Comparison of ENCODE assay signal across 11 cellular contexts in the genomic region with DNA sequence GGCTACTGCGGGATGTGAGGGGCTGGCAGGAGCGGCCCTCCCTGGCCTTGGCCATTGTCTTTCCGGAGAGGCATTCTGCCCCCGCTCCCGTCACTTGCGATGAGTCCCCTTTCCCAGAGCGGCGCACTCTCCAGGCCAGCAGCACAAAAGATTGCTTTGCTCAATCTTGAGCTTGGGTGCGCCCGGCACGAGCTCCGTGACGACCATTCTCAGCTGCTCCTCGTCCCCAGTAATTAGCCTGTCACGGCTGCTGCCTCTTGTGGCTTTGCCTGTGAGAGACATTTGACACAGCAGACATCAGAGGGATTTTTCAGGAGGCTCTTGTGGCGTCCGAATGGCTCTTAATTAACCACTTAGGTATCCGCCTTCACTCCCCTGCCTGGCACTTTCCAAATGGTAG.
DNase-seq lines count a peak whose midpoint lies in the region; TF ChIP-seq lines count a peak whose summit lies in the region.
"Had no signal": no experiment of that assay in that cellular context is flagged by ENCODE, and none has a peak within 500 bp of the region (broad histone marks: within the 10 kb centered on the region; RNA-seq: fewer than 3 reads in every experiment).

No MANE protein-coding gene starts in this region.

- no peaks in the 10 kb centered on the region for H3K9me3 ChIP-seq in H9 (ENCODE audit: control insufficient read depth, low read depth, low read length)
- H3K9me3 ChIP-seq in neuron (ENCODE audit: low read length) = no peaks in the 10 kb centered on the region

- no peak overlapping the region for H2BK12ac ChIP-seq in H9 (ENCODE audit: insufficient read length, low read depth, low read length)

- peak overlapping the region; percentile 47; the same call in 1 of the 2 replicates for H3K14ac ChIP-seq in H9 (ENCODE audit: insufficient read depth, low read length)

- H3K36me3 Mint-ChIP-seq in H9 (ENCODE audit: insufficient read depth in 1 of 3, low read depth in 3 of 3) = peaks cover 0 to under 1% (median under 1%) of the 10 kb centered on the region in 3 experiments; a peak in 2 of 7 replicates

- H3K27me3 ChIP-seq in H9 (ENCODE audit: insufficient read depth, low read length) (no peaks in the 10 kb centered on the region; the same call in 1 of the 2 replicates), neuron (ENCODE audit: insufficient read depth, low read length) (no peaks in the 10 kb centered on the region)

- H3K4me1 Mint-ChIP-seq in H9 = peaks cover 54 to 57% of the 10 kb centered on the region in 2 experiments

- H2AFZ ChIP-seq in H9 (ENCODE audit: low read length) (no peak overlapping the region), neuron (ENCODE audit: low read depth, low read length) (peak overlapping the region; percentile 65)
- H2AFZ ChIP-seq: parathyroid adenoma had no signal

- H2AK5ac ChIP-seq in H9 (ENCODE audit: insufficient read length, low read length) = no peak overlapping the region

- WGBS in H9 (ENCODE audit: extremely low coverage, insufficient read length, low lambda C conversion rate) = no CpG with 5 or more reads among the region's 18 CpGs

- DNase-seq in H9 (peak; percentile 61), NCI-H345 (lab: John Stamatoyannopoulos, UW) (peak; percentile 51), globus pallidus (ENCODE audit: low spot score) (peak; percentile 65), NOMO-1 treated with dmso at 0.1 percent for 144 hours (lab: John Stamatoyannopoulos, UW; ENCODE audit: unreplicated experiment) (no peak), NCI-H446 treated with DMSO at 0.1 percent for 48 hours (lab: John Stamatoyannopoulos, UW) (no peak), GDM1 (lab: John Stamatoyannopoulos, UW) (no peak)
- DNase-seq in activated CD4-positive, alpha-beta T cell treated with anti-CD3 and anti-CD28 coated beads for 1 hour = no peak
- DNase-seq: NCI-H446 had no signal

- no peak overlapping the region for H2BK5ac ChIP-seq in H9 (ENCODE audit: insufficient read length, low read length)

- peak overlapping the region; percentile 68 to 82 for H3K4me3 Mint-ChIP-seq in H9

- H4K91ac ChIP-seq in H9 (ENCODE audit: insufficient read length, low read depth, low read length) = no peak overlapping the region

- H3K4ac ChIP-seq in H9 (ENCODE audit: low read depth, low read length) = no peak overlapping the region

- peak overlapping the region; percentile 50 for H3K18ac ChIP-seq in H9 (ENCODE audit: insufficient read length, low read depth, low read length)

- H3K9ac ChIP-seq in H9 (ENCODE audit: extremely low read depth, insufficient read length, low read length) = no peak overlapping the region
- H3K9ac ChIP-seq: parathyroid adenoma had no signal

- H3K27me3 Mint-ChIP-seq in H9 (ENCODE audit: low read depth) = peaks cover 50% of the 10 kb centered on the region

- no peaks in the 10 kb centered on the region for H3K4me1 ChIP-seq in H9 (ENCODE audit: insufficient read depth, low read length)
- peaks cover 37% of the 10 kb centered on the region for H3K4me1 ChIP-seq in neuron (ENCODE audit: insufficient read depth, low read length)
- H3K4me1 ChIP-seq: parathyroid adenoma had no signal

- peak overlapping the region; percentile 28 for H3K4me3 ChIP-seq in neuron (ENCODE audit: low read length)

- H3K56ac ChIP-seq in H9 (ENCODE audit: insufficient read length, low read depth, low read length) = no peak overlapping the region

- peak; percentile 11; the same call in 1 of the 3 replicates for TF ChIP-seq CTCF in H9 (conservative IDR thresholded peaks at IDR 0.05)

- H3K36me3 ChIP-seq in neuron (ENCODE audit: insufficient read depth, low read length) = no peaks in the 10 kb centered on the region

- H3K4me2 ChIP-seq in H9 (ENCODE audit: insufficient read depth, insufficient read length, low read length) = peak overlapping the region; percentile 82

- no peaks in the 10 kb centered on the region for H3K79me1 ChIP-seq in H9 (ENCODE audit: insufficient read depth, low read depth, low read length, poor library complexity, severe bottlenecking)

- H4K20me1 ChIP-seq in H9 (ENCODE audit: control insufficient read depth, insufficient read depth, insufficient read length) = no peaks in the 10 kb centered on the region

- no peak overlapping the region for H3K23ac ChIP-seq in H9 (ENCODE audit: insufficient read length, low read depth, low read length)

- no peak overlapping the region for H4K8ac ChIP-seq in H9 (replicated peaks; ENCODE audit: insufficient read length, low read depth, low read length)

- H3K9me3 Mint-ChIP-seq in H9 = peaks cover under 1% of the 10 kb centered on the region in 2 experiments; a peak in 3 of 5 replicates

- no peak overlapping the region for H3K27ac ChIP-seq in H9 (ENCODE audit: insufficient read length, low read depth, low read length)
- H3K27ac ChIP-seq: parathyroid adenoma had no signal

- no peak overlapping the region for H3T11ph ChIP-seq in H9 (ENCODE audit: low read length)

- no peak overlapping the region for H2BK120ac ChIP-seq in H9 (ENCODE audit: low read depth, low read length, poor library complexity, severe bottlenecking)

- H2BK20ac ChIP-seq in H9 (ENCODE audit: low read depth, low read length, poor library complexity, severe bottlenecking) = no peak overlapping the region

- H2BK15ac ChIP-seq in H9 (ENCODE audit: low read depth, low read length) = no peak overlapping the region

- no peak overlapping the region; a peak in 1 of 7 replicates for H3K27ac Mint-ChIP-seq in H9
- H3K27ac Mint-ChIP-seq: activated naive CD4-positive, alpha-beta T cell treated with anti-CD3 and anti-CD28 coated beads, Interleukin-2, amount 50 U/mL, for 72 hours had no signal

- H4K5ac ChIP-seq in H9 (ENCODE audit: insufficient read length, low read depth, low read length) = no peak overlapping the region

- H3K23me2 ChIP-seq in H9 (ENCODE audit: insufficient read length, low read depth, low read length, poor library complexity, severe bottlenecking) = peaks cover 9% of the 10 kb centered on the region

- H3K79me2 ChIP-seq in H9 (ENCODE audit: insufficient read depth, low read length) = no peaks in the 10 kb centered on the region
- H3K79me2 ChIP-seq: parathyroid adenoma had no signal

Comparison
In these comparisons a context has a peak if more than half of its experiments do, and no peak if none do; other contexts are left out.
1. DNase-seq: peak in H9 (single experiment), NCI-H345 (single experiment) and globus pallidus (single experiment); none in activated CD4-positive, alpha-beta T cell treated with anti-CD3 and anti-CD28 coated beads for 1 hour (single experiment), NOMO-1 treated with dmso at 0.1 percent for 144 hours (single experiment), NCI-H446 treated with DMSO at 0.1 percent for 48 hours (single experiment) and GDM1 (single experiment).